10 cellular contexts compared by ENCODE assay signal in the genomic region with DNA sequence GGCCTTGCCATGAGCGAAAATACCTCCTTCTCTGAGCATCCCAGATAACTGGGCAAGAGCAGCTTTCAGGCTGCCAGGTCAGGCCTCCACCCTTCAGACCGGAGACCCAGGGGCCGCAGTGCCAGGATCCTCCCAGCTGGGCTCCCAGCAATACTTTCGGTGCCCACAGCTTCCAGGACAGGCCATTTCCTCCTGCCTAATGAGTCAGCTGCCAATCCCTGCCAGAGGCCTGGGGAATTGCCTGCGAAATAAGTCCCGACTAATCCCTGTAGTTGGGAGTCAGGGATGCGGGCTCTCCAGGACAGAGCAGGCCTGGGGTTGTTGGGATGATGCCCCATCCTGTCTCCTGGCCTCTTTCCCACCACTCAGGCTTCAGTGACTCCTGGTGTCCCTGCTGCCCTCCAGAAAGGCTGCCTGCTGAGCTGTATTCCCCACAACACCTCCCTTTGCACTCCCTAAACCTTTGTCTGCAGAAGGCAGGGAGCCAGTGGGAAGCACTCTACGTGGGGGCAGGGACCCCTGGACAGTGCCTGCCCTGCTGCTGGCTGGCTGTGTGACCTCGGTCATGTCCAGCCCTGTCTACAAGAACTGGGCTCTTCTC.
A peak's percentile ranks its signal among the peaks of the same experiment; 100 is the strongest.
DNase-seq lines count a peak whose midpoint lies in the region; ATAC-seq, FAIRE-seq and TF ChIP-seq lines count a peak whose summit lies in the region.
"Had no signal": no experiment of that assay in that cellular context is flagged by ENCODE, and none has a peak within 500 bp of the region (broad histone marks: within the 10 kb centered on the region; RNA-seq: fewer than 3 reads in every experiment).

No MANE protein-coding gene starts in this region.

- TF ChIP-seq POLR2A in H54 (IDR thresholded peaks at IDR 0.05; ENCODE audit: low read depth, low read length) (0 out of 2 replicates have a peak, but pooled peaks have one; percentile 17), heart left ventricle (IDR thresholded peaks at IDR 0.05) (no peak), spleen (IDR thresholded peaks at IDR 0.05) (no peak)

- CTCF ChIA-PET in CD4-positive, alpha-beta T cell (lab: Charles Lee) = no interaction called here

- no peak overlapping the region for H3K4me2 ChIP-seq in astrocyte (ENCODE audit: low read length)

- no peak overlapping the region for H3K27ac Mint-ChIP-seq in astrocyte (ENCODE audit: unreplicated experiment)
- H3K27ac Mint-ChIP-seq in CD4-positive, alpha-beta T cell = no peak overlapping the region
- H3K27ac Mint-ChIP-seq: activated naive CD8-positive, alpha-beta T cell treated with anti-CD3 and anti-CD28 coated beads, Interleukin-2, amount 50 U/mL, for 24 hours had no signal

- no peaks in the 10 kb centered on the region for H3K4me1 ChIP-seq in astrocyte (ENCODE audit: insufficient read depth, low read length)
- H3K4me1 ChIP-seq in heart left ventricle = peaks cover 0 to 49% (median 15%) of the 10 kb centered on the region in 12 donors
- peaks cover 0 to 20% (median 10%) of the 10 kb centered on the region in 6 donors for H3K4me1 ChIP-seq in spleen

- no peak overlapping the region for H3K27ac ChIP-seq in astrocyte (ENCODE audit: low read depth, low read length)
- H3K27ac ChIP-seq in heart left ventricle = peak overlapping the region in 11 of 12 donors; percentile 7 to 84 (median 74)
- H3K27ac ChIP-seq in spleen = peak overlapping the region in 1 of 8 donors; percentile 31
- H3K27ac ChIP-seq in CD4-positive, alpha-beta T cell (ENCODE audit: low read depth, low read length) = no peak overlapping the region

- H3K79me2 ChIP-seq in astrocyte (ENCODE audit: insufficient read depth, low read length) = no peaks in the 10 kb centered on the region

- DNase-seq in H54 (ENCODE audit: insufficient read length, low spot score) = peak; percentile 86
- peak; percentile 15 for DNase-seq in astrocyte (ENCODE audit: low read depth)
- DNase-seq in heart left ventricle = peak; percentile 65 to 85 (median 83)
- peak; percentile 73 for DNase-seq in spleen
- DNase-seq in CD4-positive, alpha-beta T cell = no peak
- DNase-seq in NCI-H510A (lab: John Stamatoyannopoulos, UW) = no peak
- no peak for DNase-seq in NCI-H1436 treated with DMSO at 0.1 percent for 48 hours (lab: John Stamatoyannopoulos, UW)
- DNase-seq in GM20000 (ENCODE audit: low spot score) = no peak
- DNase-seq: activated naive CD8-positive, alpha-beta T cell treated with anti-CD3 and anti-CD28 coated beads, Interleukin-2, amount 50 U/mL, for 24 hours had no signal

- peak; percentile 69 to 83 (median 71) for ATAC-seq in heart left ventricle
- no peak for ATAC-seq in CD4-positive, alpha-beta T cell (ENCODE audit: poor library complexity)
- ATAC-seq: activated naive CD8-positive, alpha-beta T cell treated with anti-CD3 and anti-CD28 coated beads, Interleukin-2, amount 50 U/mL, for 24 hours had no signal

- H3K36me3 Mint-ChIP-seq in astrocyte (ENCODE audit: low read depth, unreplicated experiment) = no peaks in the 10 kb centered on the region
- no peaks in the 10 kb centered on the region for H3K36me3 Mint-ChIP-seq in CD4-positive, alpha-beta T cell (ENCODE audit: low read depth)

- POLR2A ChIA-PET in CD4-positive, alpha-beta T cell (lab: Charles Lee) = no interaction called here

- peak overlapping the region; percentile 43 for H2AFZ ChIP-seq in astrocyte (ENCODE audit: low read depth, low read length)

- H3K9ac ChIP-seq in astrocyte (ENCODE audit: low read length) = no peak overlapping the region

- 47 to 64% (median 61%) methylated on average over 6 to 9 of the region's 9 CpGs for WGBS in heart left ventricle, 4 donors
- WGBS in spleen, 5 donors = 71 to 83% (median 76%) methylated on average over 5 to 9 of the region's 9 CpGs

- no peaks in the 10 kb centered on the region for H3K9me3 ChIP-seq in astrocyte (ENCODE audit: insufficient read depth, low read depth, low read length)
- H3K9me3 ChIP-seq in heart left ventricle = no peaks in the 10 kb centered on the region
- H3K9me3 ChIP-seq in spleen = no peaks in the 10 kb centered on the region
- H3K9me3 ChIP-seq in CD4-positive, alpha-beta T cell (ENCODE audit: control insufficient read depth, low read length) = no peaks in the 10 kb centered on the region

- peaks cover 44% of the 10 kb centered on the region for H3K27me3 Mint-ChIP-seq in astrocyte (ENCODE audit: low read depth, unreplicated experiment)
- no peaks in the 10 kb centered on the region for H3K27me3 Mint-ChIP-seq in CD4-positive, alpha-beta T cell
- H3K27me3 Mint-ChIP-seq: activated naive CD8-positive, alpha-beta T cell treated with anti-CD3 and anti-CD28 coated beads, Interleukin-2, amount 50 U/mL, for 24 hours had no signal

- no peaks in the 10 kb centered on the region for H4K20me1 ChIP-seq in astrocyte (ENCODE audit: insufficient read depth, low read length)

- no peaks in the 10 kb centered on the region for H3K4me1 Mint-ChIP-seq in astrocyte (ENCODE audit: low read depth, unreplicated experiment)
- no peaks in the 10 kb centered on the region for H3K4me1 Mint-ChIP-seq in CD4-positive, alpha-beta T cell (ENCODE audit: low read depth)
- H3K4me1 Mint-ChIP-seq: activated naive CD8-positive, alpha-beta T cell treated with anti-CD3 and anti-CD28 coated beads, Interleukin-2, amount 50 U/mL, for 24 hours had no signal

- no peaks in the 10 kb centered on the region for H3K36me3 ChIP-seq in astrocyte (ENCODE audit: insufficient read depth, low read length)
- no peaks in the 10 kb centered on the region for H3K36me3 ChIP-seq in heart left ventricle
- no peaks in the 10 kb centered on the region for H3K36me3 ChIP-seq in spleen

- H3K9me3 Mint-ChIP-seq in astrocyte (ENCODE audit: unreplicated experiment) = peaks cover 1% of the 10 kb centered on the region
- no peaks in the 10 kb centered on the region for H3K9me3 Mint-ChIP-seq in CD4-positive, alpha-beta T cell
- H3K9me3 Mint-ChIP-seq: activated naive CD8-positive, alpha-beta T cell treated with anti-CD3 and anti-CD28 coated beads, Interleukin-2, amount 50 U/mL, for 24 hours; neural crest cell had no signal

- TF ChIP-seq CTCF in astrocyte (IDR thresholded peaks at IDR 0.05; ENCODE audit: insufficient read depth, low read depth, low read length) = no peak
- no peak for TF ChIP-seq CTCF in heart left ventricle (IDR thresholded peaks at IDR 0.05)
- no peak for TF ChIP-seq CTCF in spleen (IDR thresholded peaks at IDR 0.05 in 8 of 11, conservative IDR thresholded peaks at IDR 0.05 in 3 of 11)
- no peak for TF ChIP-seq CTCF in CD4-positive, alpha-beta T cell (IDR thresholded peaks at IDR 0.05)
- no peak for TF ChIP-seq CTCF in GM20000 (IDR thresholded peaks at IDR 0.05; ENCODE audit: extremely low read depth, missing control alignments)

- no peak overlapping the region for H3K4me3 Mint-ChIP-seq in astrocyte (ENCODE audit: unreplicated experiment)
- H3K4me3 Mint-ChIP-seq in CD4-positive, alpha-beta T cell = no peak overlapping the region
- H3K4me3 Mint-ChIP-seq: activated naive CD8-positive, alpha-beta T cell treated with anti-CD3 and anti-CD28 coated beads, Interleukin-2, amount 50 U/mL, for 24 hours; neural crest cell had no signal

- H3K27me3 ChIP-seq in astrocyte (ENCODE audit: insufficient read depth, low read length) (peaks cover 7% of the 10 kb centered on the region), heart left ventricle (no peaks in the 10 kb centered on the region), spleen (replicated peaks in 1 of 7) (no peaks in the 10 kb centered on the region)
- H3K27me3 ChIP-seq in CD4-positive, alpha-beta T cell (ENCODE audit: control insufficient read depth, insufficient read depth, low read length) = no peaks in the 10 kb centered on the region

- no peak overlapping the region for H3K4me3 ChIP-seq in astrocyte (ENCODE audit: insufficient read depth, low read depth, low read length)
- no peak overlapping the region for H3K4me3 ChIP-seq in heart left ventricle
- H3K4me3 ChIP-seq in spleen = no peak overlapping the region

- no peak for FAIRE-seq in H54 (lab: Jason Lieb, UNC)
- FAIRE-seq in astrocyte (lab: Jason Lieb, UNC) = no peak

- intact Hi-C loops in heart left ventricle (cut with DNase I) = loop anchor here in 8 of 10 donors (5.0 to 10.0 kb wide), 8 partner anchors 124 to 196 kb away; no protein-coding TSS in a partner anchor
- intact Hi-C loops in spleen (cut with DNase I; ENCODE audit: low total_unique reads) = no loop called here
- intact Hi-C loops in CD4-positive, alpha-beta T cell (cut with DNase I, micrococcal nuclease) = no loop called here

Comparison
In these comparisons a context has a peak if more than half of its experiments do, and no peak if none do; other contexts are left out.
1. DNase-seq: peak in H54 (single experiment), astrocyte (single experiment), heart left ventricle (5 of 5) and spleen (single experiment); none in CD4-positive, alpha-beta T cell (0 of 10), NCI-H510A (single experiment), NCI-H1436 treated with DMSO at 0.1 percent for 48 hours (single experiment) and GM20000 (single experiment).
2. H3K27ac ChIP-seq: peak in heart left ventricle (11 of 12); none in astrocyte (single experiment) and CD4-positive, alpha-beta T cell (single experiment).
3. intact Hi-C loops: an anchor here in heart left ventricle (5.0 to 10.0 kb wide); none called in spleen and CD4-positive, alpha-beta T cell.